21 cellular contexts compared by ENCODE assay signal in genomic region chr22:44724416-44724815, GRCh38. TPM values are rescaled to one million over a fixed set of nuclear protein-coding genes. Genes with fewer than 3 reads are reported as not detected.
"Had no signal": no experiment of that assay in that cellular context is flagged by ENCODE, and none has a peak within 500 bp of the region (broad histone marks: within the 10 kb centered on the region; RNA-seq: fewer than 3 reads in every experiment).

No MANE protein-coding gene starts in this region.

- ATAC-seq: activated CD4-positive, CD25-positive, alpha-beta regulatory T cell treated with anti-CD3 and anti-CD28 coated beads, Interleukin-2, amount 50 U/mL, for 24 hours; activated CD8-positive, alpha-beta memory T cell treated with anti-CD3 and anti-CD28 coated beads, Interleukin-2, amount 10 ng/mL, durations not matched to agents 7 days and 5 days; T-cell had no signal

- H3K27me3 Mint-ChIP-seq: activated CD8-positive, alpha-beta memory T cell treated with anti-CD3 and anti-CD28 coated beads, Interleukin-2, amount 10 ng/mL, durations not matched to agents 7 days and 5 days; activated T-cell treated with anti-CD3 and anti-CD28 coated beads, Interleukin-2, amount 50 U/mL, for 24 hours; T-cell had no signal

- H3K9me3 Mint-ChIP-seq: activated naive CD4-positive, alpha-beta T cell treated with anti-CD3 and anti-CD28 coated beads, Interleukin-2, amount 50 U/mL, for 72 hours; activated T-cell treated with anti-CD3 and anti-CD28 coated beads, Interleukin-2, amount 50 U/mL, for 24 hours; activated T-helper 1 cell treated with anti-CD3 and anti-CD28 coated beads, Interleukin-12 subunit alpha, Interleukin-12 subunit beta, Interleukin-2, Interleukin-4 antibody, amounts not matched to agents 30 ng/mL and 10 ng/mL and 1 ng/mL, durations not matched to agents 14 hours and 24 hours and 36 hours; T-cell had no signal

- H3K27ac Mint-ChIP-seq: activated CD8-positive, alpha-beta memory T cell treated with anti-CD3 and anti-CD28 coated beads, Interleukin-2, amount 10 ng/mL, durations not matched to agents 7 days and 5 days; activated naive CD4-positive, alpha-beta T cell treated with anti-CD3 and anti-CD28 coated beads, Interleukin-2, amount 50 U/mL, for 72 hours; activated T-cell treated with anti-CD3 and anti-CD28 coated beads, Interleukin-2, amount 50 U/mL, for 24 hours; activated T-helper 1 cell treated with anti-CD3 and anti-CD28 coated beads, Interleukin-12 subunit alpha, Interleukin-12 subunit beta, Interleukin-2, Interleukin-4 antibody, amounts not matched to agents 30 ng/mL and 10 ng/mL and 1 ng/mL, durations not matched to agents 14 hours and 24 hours and 36 hours; T-cell had no signal

- DNase-seq: activated CD4-positive, alpha-beta T cell treated with anti-CD3 and anti-CD28 coated beads for 4 hours; activated CD8-positive, alpha-beta memory T cell treated with anti-CD3 and anti-CD28 coated beads, Interleukin-2, amount 10 ng/mL, durations not matched to agents 7 days and 5 days; activated effector memory CD4-positive, alpha-beta T cell treated with Interleukin-2 at 50 U/mL for 16 hours; activated naive CD4-positive, alpha-beta T cell treated with Interleukin-2 at 50 U/mL for 16 hours; activated T-cell treated with anti-CD3 and anti-CD28 coated beads, Interleukin-2, amount 50 U/mL, for 24 hours; caudate nucleus; Kasumi-1; NCI-H1048; NCI-H2029; NCI-H2107; NCI-H2171 treated with DMSO at 0.1 percent for 48 hours; NCI-H345; NCI-H510A; NCI-H526 treated with DMSO at 0.1 percent for 48 hours; SIG-M5; T-cell had no signal

- H3K36me3 Mint-ChIP-seq: activated CD8-positive, alpha-beta memory T cell treated with anti-CD3 and anti-CD28 coated beads, Interleukin-2, amount 10 ng/mL, durations not matched to agents 7 days and 5 days; activated naive CD4-positive, alpha-beta T cell treated with anti-CD3 and anti-CD28 coated beads, Interleukin-2, amount 50 U/mL, for 72 hours had no signal

- H3K4me3 Mint-ChIP-seq: activated CD8-positive, alpha-beta memory T cell treated with anti-CD3 and anti-CD28 coated beads, Interleukin-2, amount 10 ng/mL, durations not matched to agents 7 days and 5 days; activated T-cell treated with anti-CD3 and anti-CD28 coated beads, Interleukin-2, amount 50 U/mL, for 24 hours; activated T-helper 1 cell treated with anti-CD3 and anti-CD28 coated beads, Interleukin-12 subunit alpha, Interleukin-12 subunit beta, Interleukin-2, Interleukin-4 antibody, amounts not matched to agents 30 ng/mL and 10 ng/mL and 1 ng/mL, durations not matched to agents 14 hours and 24 hours and 36 hours; T-cell had no signal

RNA-seq across cellular contexts. Expression of gene ARHGAP8, which starts 28.0 kb away (rescaled TPM):
- total RNA-seq: OCI-LY7, RPMI7951 had no signal
